Comparison of ENCODE assay signal across 17 cellular contexts in genomic region chr16:1640261-1640956, GRCh38.
"Had no signal": no experiment of that assay in that cellular context is flagged by ENCODE, and none has a peak within 500 bp of the region (broad histone marks: within the 10 kb centered on the region; RNA-seq: fewer than 3 reads in every experiment).

No MANE protein-coding gene starts in this region.

- H3K9me3 ChIP-seq: gastrocnemius medialis, mucosa of descending colon, SJCRH30 had no signal

- H3K4me1 Mint-ChIP-seq: nephron had no signal

- H3K27ac ChIP-seq: brain microvascular endothelial cell, hepatocyte, SJCRH30, WERI-Rb-1 had no signal

- H3K4me3 ChIP-seq: gastrocnemius medialis, hepatocyte, lung, mucosa of descending colon, SJCRH30 had no signal

- ATAC-seq: gastrocnemius medialis, mucosa of descending colon had no signal

- H3K27me3 ChIP-seq: brain microvascular endothelial cell, gastrocnemius medialis, hepatocyte, SJCRH30 had no signal

- H3K9me3 Mint-ChIP-seq: activated T-helper 2 cell treated with anti-CD3 and anti-CD28 coated beads, Interferon-gamma antibody, Interleukin-2, Interleukin-4, amounts not matched to agents 10 μg/mL and 5 μg/mL and 100 μg/mL, durations not matched to agents 14 hours and 24 hours and 36 hours; nephron; stimulated activated naive CD8-positive, alpha-beta T cell treated with anti-CD3 and anti-CD28 coated beads, Interleukin-15, Interleukin-2, amounts not matched to agents 100 ng/mL and 50 ng/mL, for 24 hours had no signal

- H3K4me3 Mint-ChIP-seq: nephron; stimulated activated naive CD8-positive, alpha-beta T cell treated with anti-CD3 and anti-CD28 coated beads, Interleukin-15, Interleukin-2, amounts not matched to agents 100 ng/mL and 50 ng/mL, for 24 hours had no signal

- H3K27me3 Mint-ChIP-seq: stimulated activated naive CD8-positive, alpha-beta T cell treated with anti-CD3 and anti-CD28 coated beads, Interleukin-15, Interleukin-2, amounts not matched to agents 100 ng/mL and 50 ng/mL, for 24 hours had no signal

- DNase-seq: activated CD4-positive, alpha-beta T cell treated with anti-CD3 and anti-CD28 coated beads for 4 hours; activated naive CD4-positive, alpha-beta T cell treated with anti-CD3 and anti-CD28 coated beads, Interleukin-2, amount 50 U/mL, for 16 hours; activated T-cell treated with anti-CD3 and anti-CD28 coated beads for 4 hours; amniotic stem cell; brain microvascular endothelial cell; gastrocnemius medialis; kidney glomerular epithelial cell; mucosa of descending colon; SJCRH30; stimulated activated CD4-positive, alpha-beta T cell treated with anti-CD3 and anti-CD28 coated beads, Interleukin-2, amount 100 ng/mL, for 48 hours; T-helper 9 cell; WERI-Rb-1 had no signal

- H3K27ac Mint-ChIP-seq: activated T-helper 2 cell treated with anti-CD3 and anti-CD28 coated beads, Interferon-gamma antibody, Interleukin-2, Interleukin-4, amounts not matched to agents 10 μg/mL and 5 μg/mL and 100 μg/mL, durations not matched to agents 14 hours and 24 hours and 36 hours; stimulated activated naive CD8-positive, alpha-beta T cell treated with anti-CD3 and anti-CD28 coated beads, Interleukin-15, Interleukin-2, amounts not matched to agents 100 ng/mL and 50 ng/mL, for 24 hours had no signal
